Comparison of ENCODE assay signal across 8 cellular contexts in the genomic region with DNA sequence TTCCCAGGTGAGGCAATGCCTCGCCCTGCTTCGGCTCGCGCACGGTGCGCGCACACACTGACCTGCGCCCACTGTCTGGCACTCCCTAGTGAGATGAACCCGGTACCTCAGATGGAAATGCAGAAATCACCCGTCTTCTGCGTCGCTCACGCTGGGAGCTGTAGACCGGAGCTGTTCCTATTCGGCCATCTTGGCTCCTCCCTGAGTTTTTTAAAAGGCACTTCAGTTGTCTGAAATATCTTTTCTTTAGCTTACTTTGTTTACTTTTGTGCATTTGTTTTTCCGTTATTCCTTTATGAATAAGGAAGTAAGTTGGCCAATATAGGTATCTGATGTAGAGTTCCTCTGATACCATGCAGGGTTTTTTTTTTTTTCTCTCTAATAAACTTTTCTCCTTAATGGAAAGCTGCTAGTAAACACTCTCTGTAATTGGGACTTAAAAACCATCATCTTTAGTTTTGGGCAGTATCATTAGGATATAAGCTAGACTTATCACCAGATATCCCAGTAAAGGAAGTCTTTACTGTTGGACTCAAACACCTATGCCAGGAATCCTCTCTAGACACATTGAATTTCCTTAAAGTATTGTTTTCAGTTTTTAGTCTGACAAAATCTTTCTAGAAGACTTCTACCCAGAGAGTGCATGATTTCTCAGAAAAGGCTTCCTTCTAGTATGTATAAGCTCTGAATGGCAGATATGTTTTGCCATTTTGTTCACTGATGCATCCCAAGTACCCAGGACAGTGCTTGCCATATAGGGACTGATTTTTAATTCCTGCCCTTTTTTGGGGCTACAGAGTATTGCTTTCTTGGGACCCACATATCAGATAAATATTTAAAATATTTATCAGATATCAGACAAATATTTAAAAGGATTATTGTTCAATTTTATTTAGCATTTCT. TPM values are rescaled to one million over a fixed set of nuclear protein-coding genes. Genes with fewer than 3 reads are reported as not detected.
DNase-seq lines count a peak whose midpoint lies in the region; TF ChIP-seq lines count a peak whose summit lies in the region.

No MANE protein-coding gene starts in this region.

- no peaks in the 10 kb centered on the region for H3K9me3 Mint-ChIP-seq in activated naive CD4-positive, alpha-beta T cell treated with anti-CD3 and anti-CD28 coated beads for 36 hours
- H3K9me3 Mint-ChIP-seq in activated T-helper 2 cell treated with anti-CD3 and anti-CD28 coated beads, Interferon-gamma antibody, Interleukin-2, Interleukin-4, amounts not matched to agents 10 μg/mL and 5 μg/mL and 100 μg/mL, durations not matched to agents 14 hours and 24 hours and 36 hours, result no peaks in the 10 kb centered on the region

- H3K36me3 Mint-ChIP-seq in activated naive CD4-positive, alpha-beta T cell treated with anti-CD3 and anti-CD28 coated beads for 36 hours (ENCODE audit: low read depth), result peaks cover 3% of the 10 kb centered on the region
- H3K36me3 Mint-ChIP-seq in activated T-helper 2 cell treated with anti-CD3 and anti-CD28 coated beads, Interferon-gamma antibody, Interleukin-2, Interleukin-4, amounts not matched to agents 10 μg/mL and 5 μg/mL and 100 μg/mL, durations not matched to agents 14 hours and 24 hours and 36 hours (ENCODE audit: low read depth), result peaks cover 18% of the 10 kb centered on the region

- peak overlapping the region; percentile 49 to 79 (median 68) for H3K27ac ChIP-seq in transverse colon

- H3K4me1 Mint-ChIP-seq in activated naive CD4-positive, alpha-beta T cell treated with anti-CD3 and anti-CD28 coated beads for 36 hours (ENCODE audit: low read depth), result peaks cover 5% of the 10 kb centered on the region
- peaks cover 4% of the 10 kb centered on the region for H3K4me1 Mint-ChIP-seq in activated T-helper 2 cell treated with anti-CD3 and anti-CD28 coated beads, Interferon-gamma antibody, Interleukin-2, Interleukin-4, amounts not matched to agents 10 μg/mL and 5 μg/mL and 100 μg/mL, durations not matched to agents 14 hours and 24 hours and 36 hours (ENCODE audit: low read depth)

- H3K27me3 ChIP-seq in transverse colon, result no peaks in the 10 kb centered on the region

- no peak for TF ChIP-seq CTCF in transverse colon (IDR thresholded peaks at IDR 0.05)

- TF ChIP-seq EP300 in transverse colon (IDR thresholded peaks at IDR 0.05; ENCODE audit: low read depth), result no peak

- 15 to 43% methylated on average over 3 to 8 of the region's 16 CpGs for WGBS in transverse colon (ENCODE audit: low coverage in 1 of 2), 2 donors

- H3K9me3 ChIP-seq in transverse colon, result no peaks in the 10 kb centered on the region

- intact Hi-C loops in activated naive CD4-positive, alpha-beta T cell treated with anti-CD3 and anti-CD28 coated beads for 36 hours (cut with micrococcal nuclease), result no loop called here
- intact Hi-C loops in activated T-helper 2 cell treated with anti-CD3 and anti-CD28 coated beads, Interferon-gamma antibody, Interleukin-2, Interleukin-4, amounts not matched to agents 10 μg/mL and 5 μg/mL and 100 μg/mL, durations not matched to agents 14 hours and 24 hours and 36 hours (cut with micrococcal nuclease), result no loop called here
- intact Hi-C loops in transverse colon (cut with DNase I; ENCODE audit: low total_unique reads), result no loop called here

- H3K27ac Mint-ChIP-seq in activated naive CD4-positive, alpha-beta T cell treated with anti-CD3 and anti-CD28 coated beads for 36 hours, result peak overlapping the region; percentile 82
- H3K27ac Mint-ChIP-seq in activated T-helper 2 cell treated with anti-CD3 and anti-CD28 coated beads, Interferon-gamma antibody, Interleukin-2, Interleukin-4, amounts not matched to agents 10 μg/mL and 5 μg/mL and 100 μg/mL, durations not matched to agents 14 hours and 24 hours and 36 hours, result peak overlapping the region; percentile 47

- no peak for DNase-seq in activated naive CD4-positive, alpha-beta T cell treated with anti-CD3 and anti-CD28 coated beads for 36 hours
- DNase-seq in activated naive CD4-positive, alpha-beta T cell treated with anti-CD3 and anti-CD28 coated beads, Interleukin-2, amount 50 U/mL, for 16 hours, result no peak
- no peak for DNase-seq in activated T-helper 2 cell treated with anti-CD3 and anti-CD28 coated beads, Interferon-gamma antibody, Interleukin-2, Interleukin-4, amounts not matched to agents 10 μg/mL and 5 μg/mL and 100 μg/mL, durations not matched to agents 14 hours and 24 hours and 36 hours (ENCODE audit: low spot score)
- DNase-seq in left kidney (ENCODE audit: low read depth, low spot score) (peak; percentile 37), transverse colon (no peak), NCI-H82 treated with DMSO at 0.1 percent for 48 hours (lab: John Stamatoyannopoulos, UW; ENCODE audit: unreplicated experiment) (no peak), hippocampal formation (lab: John Stamatoyannopoulos, UW) (no peak), AG08396 (ENCODE audit: low spot score) (no peak)

- TF ChIP-seq POLR2A in transverse colon (IDR thresholded peaks at IDR 0.05), result peak; percentile 16

- CTCF ChIA-PET in activated naive CD4-positive, alpha-beta T cell treated with anti-CD3 and anti-CD28 coated beads for 36 hours (lab: Charles Lee), result interaction anchor here (0.7 to 1.3 kb wide), 4 partner anchors 16 to 472 kb away, joined by 3 read pairs; no protein-coding TSS in a partner anchor

- peaks cover 0 to 17% (median 8%) of the 10 kb centered on the region in 4 donors for H3K4me1 ChIP-seq in transverse colon

- H3K36me3 ChIP-seq in transverse colon, result no peaks in the 10 kb centered on the region

- in situ Hi-C loops in transverse colon (cut with MboI; ENCODE audit: low pct_ligation_motif_present in 1 of 4, low pct_unique_long_range_greater_than_20kb in 1 of 4, low sequenced_read_pairs in 3 of 4), result no loop called here

- peak overlapping the region in 2 of 4 donors; percentile 27 to 45 for H3K4me3 ChIP-seq in transverse colon

- no peaks in the 10 kb centered on the region for H3K27me3 Mint-ChIP-seq in activated naive CD4-positive, alpha-beta T cell treated with anti-CD3 and anti-CD28 coated beads for 36 hours (ENCODE audit: low read depth)
- no peaks in the 10 kb centered on the region for H3K27me3 Mint-ChIP-seq in activated T-helper 2 cell treated with anti-CD3 and anti-CD28 coated beads, Interferon-gamma antibody, Interleukin-2, Interleukin-4, amounts not matched to agents 10 μg/mL and 5 μg/mL and 100 μg/mL, durations not matched to agents 14 hours and 24 hours and 36 hours (ENCODE audit: low read depth)

- H3K4me3 Mint-ChIP-seq in activated naive CD4-positive, alpha-beta T cell treated with anti-CD3 and anti-CD28 coated beads for 36 hours, result peak overlapping the region; percentile 74
- H3K4me3 Mint-ChIP-seq in activated T-helper 2 cell treated with anti-CD3 and anti-CD28 coated beads, Interferon-gamma antibody, Interleukin-2, Interleukin-4, amounts not matched to agents 10 μg/mL and 5 μg/mL and 100 μg/mL, durations not matched to agents 14 hours and 24 hours and 36 hours (ENCODE audit: low read depth), result peak overlapping the region; percentile 76

RNA-seq across cellular contexts. Expression of gene DYSF, which starts 35.8 kb away (rescaled TPM):
- total RNA-seq in activated naive CD4-positive, alpha-beta T cell treated with anti-CD3 and anti-CD28 coated beads for 36 hours, result under 1 TPM; 0.05 to 0.07 TPM
- 0.05 TPM in 1 of 2 replicates, not detected in the other for total RNA-seq in activated T-helper 2 cell treated with anti-CD3 and anti-CD28 coated beads, Interferon-gamma antibody, Interleukin-2, Interleukin-4, amounts not matched to agents 10 μg/mL and 5 μg/mL and 100 μg/mL, durations not matched to agents 14 hours and 24 hours and 36 hours
- total RNA-seq in transverse colon, result 10 to 100 TPM in 2 of 4 donors, 1 to 10 TPM in 2; 3.7 to 18.7 (median 10.6) TPM
